11 cellular contexts compared by ENCODE assay signal in the genomic region with DNA sequence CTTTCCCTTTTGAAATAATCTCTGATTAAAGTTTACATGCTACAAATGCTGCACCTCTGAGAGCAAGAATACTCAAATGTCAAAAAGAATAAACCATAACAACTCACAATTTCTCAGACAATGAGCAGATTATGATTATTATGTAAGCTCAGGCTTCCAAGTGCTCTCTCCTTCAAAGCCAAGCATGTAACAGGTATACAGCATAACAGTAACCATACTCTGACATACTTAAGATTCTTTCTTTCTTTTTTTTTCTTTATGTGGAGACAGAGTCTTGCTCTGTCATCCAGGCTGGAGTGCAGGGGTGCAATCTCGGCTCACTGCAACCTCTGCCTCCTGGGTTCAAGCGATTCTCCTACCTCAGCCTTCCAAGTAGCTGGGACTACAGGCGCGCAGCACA.
DNase-seq lines count a peak whose midpoint lies in the region; ATAC-seq and TF ChIP-seq lines count a peak whose summit lies in the region.
"Had no signal": no experiment of that assay in that cellular context is flagged by ENCODE, and none has a peak within 500 bp of the region (broad histone marks: within the 10 kb centered on the region; RNA-seq: fewer than 3 reads in every experiment).

No MANE protein-coding gene starts in this region.

- DNase-seq in left ventricle myocardium inferior (no peak), left ventricle myocardium superior (no peak), coronary artery (ENCODE audit: low spot score) (no peak), neural crest cell (ENCODE audit: low read depth, low spot score) (no peak), amygdala (lab: John Stamatoyannopoulos, UW) (no peak), DMS79 (lab: John Stamatoyannopoulos, UW) (no peak), OCI-M1 (lab: John Stamatoyannopoulos, UW) (no peak), COLO829 (ENCODE audit: low spot score) (no peak)
- DNase-seq: NCI-H1417, T1000 had no signal

- H3K27ac ChIP-seq in left ventricle myocardium inferior (replicated peaks) (peak overlapping the region; percentile 86), coronary artery (peak overlapping the region; percentile 82 to 86)

- TF ChIP-seq CTCF in left ventricle myocardium inferior (IDR thresholded peaks at IDR 0.05; ENCODE audit: borderline replicate concordance) (no peak), coronary artery (IDR thresholded peaks at IDR 0.05) (no peak), neural crest cell (conservative IDR thresholded peaks at IDR 0.05) (no peak)

- no peaks in the 10 kb centered on the region for H3K27me3 ChIP-seq in left ventricle myocardium inferior (ENCODE audit: low read depth)

- ATAC-seq in left ventricle myocardium superior: no peak

- no peaks in the 10 kb centered on the region for H3K36me3 ChIP-seq in left ventricle myocardium inferior

- H3K4me1 Mint-ChIP-seq in neural crest cell: peaks cover 16% of the 10 kb centered on the region

- H3K27ac Mint-ChIP-seq in neural crest cell (ENCODE audit: unreplicated experiment): peak overlapping the region; percentile 38
- H3K27ac Mint-ChIP-seq: activated T-helper 2 cell treated with anti-CD3 and anti-CD28 coated beads, Interferon-gamma antibody, Interleukin-2, Interleukin-4, amounts not matched to agents 10 μg/mL and 5 μg/mL and 100 μg/mL, durations not matched to agents 14 hours and 24 hours and 36 hours had no signal

- H3K4me1 ChIP-seq in left ventricle myocardium inferior: peaks cover 23% of the 10 kb centered on the region

- intact Hi-C loops in left ventricle myocardium inferior (cut with micrococcal nuclease): no loop called here
- intact Hi-C loops in left ventricle myocardium superior (cut with micrococcal nuclease): no loop called here

- H3K4me3 ChIP-seq in left ventricle myocardium inferior: no peak overlapping the region
- no peak overlapping the region for H3K4me3 ChIP-seq in coronary artery

- H3K27me3 Mint-ChIP-seq in neural crest cell (ENCODE audit: low read depth): no peaks in the 10 kb centered on the region

- no peaks in the 10 kb centered on the region for H3K9me3 ChIP-seq in left ventricle myocardium inferior (replicated peaks)

- H3K4me3 Mint-ChIP-seq in neural crest cell: no peak overlapping the region

- peaks cover 18% of the 10 kb centered on the region for H3K36me3 Mint-ChIP-seq in neural crest cell (ENCODE audit: low read depth)

- H3K9me3 Mint-ChIP-seq in neural crest cell: peaks cover 4% of the 10 kb centered on the region
- H3K9me3 Mint-ChIP-seq: activated T-helper 2 cell treated with anti-CD3 and anti-CD28 coated beads, Interferon-gamma antibody, Interleukin-2, Interleukin-4, amounts not matched to agents 10 μg/mL and 5 μg/mL and 100 μg/mL, durations not matched to agents 14 hours and 24 hours and 36 hours had no signal
